Comparison of ENCODE assay signal across 19 cellular contexts in the genomic region with DNA sequence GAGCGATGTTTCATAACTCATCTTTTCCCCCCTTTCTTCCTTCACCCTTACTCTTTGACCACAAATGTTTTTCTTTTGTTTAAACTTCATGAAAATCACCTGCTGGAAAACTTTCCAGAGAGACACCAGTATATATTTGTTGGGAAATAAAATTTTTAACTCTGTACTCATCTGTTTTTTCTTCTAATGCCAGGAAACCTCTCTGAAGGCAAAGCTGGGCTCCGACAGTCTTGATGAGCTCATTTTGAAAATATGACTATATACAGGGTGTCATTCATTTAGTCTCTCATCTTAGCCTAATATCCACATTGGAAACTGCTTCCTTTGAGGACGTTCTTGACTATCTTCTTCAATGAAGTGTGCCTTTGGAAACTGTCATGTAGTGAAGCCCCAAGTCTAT.
DNase-seq lines count a peak whose midpoint lies in the region; ATAC-seq and TF ChIP-seq lines count a peak whose summit lies in the region.
"Had no signal": no experiment of that assay in that cellular context is flagged by ENCODE, and none has a peak within 500 bp of the region (broad histone marks: within the 10 kb centered on the region; RNA-seq: fewer than 3 reads in every experiment).

No MANE protein-coding gene starts in this region.

- H3K79me2 ChIP-seq in GM23248 (ENCODE audit: insufficient read depth) (no peaks in the 10 kb centered on the region), smooth muscle cell (ENCODE audit: low read depth) (no peaks in the 10 kb centered on the region)

- H4K20me1 ChIP-seq in GM23248 (ENCODE audit: insufficient read depth) (no peaks in the 10 kb centered on the region), smooth muscle cell (ENCODE audit: low read depth) (no peaks in the 10 kb centered on the region)
- H4K20me1 ChIP-seq: BLaER1 treated with 17β-estradiol and CSF1 and Interleukin-3, amounts not matched to agents 10 nM and 100 nM had no signal

- no peaks in the 10 kb centered on the region for H3K9me2 ChIP-seq in GM23248 (ENCODE audit: insufficient read depth)

- no peak for TF ChIP-seq CTCF in smooth muscle cell (IDR thresholded peaks at IDR 0.05; ENCODE audit: borderline replicate concordance, insufficient read depth, poor library complexity, severe bottlenecking)
- no peak for TF ChIP-seq CTCF in GM10248 (IDR thresholded peaks at IDR 0.05; ENCODE audit: control extremely low read depth, extremely low read depth, low read depth, missing control alignments)

- ATAC-seq in HG03196 (IDR thresholded peaks at IDR 0.05; ENCODE audit: unreplicated experiment) = no peak
- ATAC-seq: HepG2 had no signal

- no peak overlapping the region for H3K4me2 ChIP-seq in GM23248 (ENCODE audit: unreplicated experiment)
- peak overlapping the region; percentile 33 for H3K4me2 ChIP-seq in smooth muscle cell
- H3K4me2 ChIP-seq: BLaER1 treated with 17β-estradiol and CSF1 and Interleukin-3, amounts not matched to agents 10 nM and 100 nM had no signal

- H3K4me1 ChIP-seq in GM23248 (ENCODE audit: insufficient read depth) = no peaks in the 10 kb centered on the region
- no peaks in the 10 kb centered on the region for H3K4me1 ChIP-seq in adipocyte (ENCODE audit: control insufficient read depth, insufficient read depth, low read length)
- H3K4me1 ChIP-seq in smooth muscle cell (ENCODE audit: low read depth) = peaks cover 11% of the 10 kb centered on the region
- H3K4me1 ChIP-seq: BLaER1 treated with 17β-estradiol and CSF1 and Interleukin-3, amounts not matched to agents 10 nM and 100 nM had no signal

- H3K27ac ChIP-seq in GM23248 (no peak overlapping the region), smooth muscle cell (ENCODE audit: low read depth) (no peak overlapping the region)
- H3K27ac ChIP-seq: BLaER1 treated with 17β-estradiol and CSF1 and Interleukin-3, amounts not matched to agents 10 nM and 100 nM had no signal

- CTCF ChIA-PET in GM10248 (lab: Yijun Ruan, JAX) = no interaction called here

- no peak overlapping the region for H3K4me3 ChIP-seq in GM23248
- no peak overlapping the region for H3K4me3 ChIP-seq in adipocyte (ENCODE audit: low read length)
- no peak overlapping the region for H3K4me3 ChIP-seq in smooth muscle cell
- H3K4me3 ChIP-seq: BLaER1 treated with 17β-estradiol and CSF1 and Interleukin-3, amounts not matched to agents 10 nM and 100 nM; HAP-1 had no signal

- H3F3A ChIP-seq in GM23248 (ENCODE audit: insufficient read depth) (no peaks in the 10 kb centered on the region), smooth muscle cell (ENCODE audit: low read depth) (no peaks in the 10 kb centered on the region)

- H3K36me3 ChIP-seq in GM23248 (ENCODE audit: low read depth) = no peaks in the 10 kb centered on the region
- H3K36me3 ChIP-seq in adipocyte (ENCODE audit: control insufficient read depth, insufficient read depth, low read length, severe bottlenecking) = no peaks in the 10 kb centered on the region
- H3K36me3 ChIP-seq in smooth muscle cell (ENCODE audit: low read depth) = no peaks in the 10 kb centered on the region
- H3K36me3 ChIP-seq: BLaER1 treated with 17β-estradiol and CSF1 and Interleukin-3, amounts not matched to agents 10 nM and 100 nM; HAP-1 had no signal

- no peaks in the 10 kb centered on the region for H3K27me3 ChIP-seq in GM23248 (replicated peaks; ENCODE audit: insufficient read depth)
- H3K27me3 ChIP-seq in adipocyte (replicated peaks; ENCODE audit: control insufficient read depth, insufficient read depth, low read length) = no peaks in the 10 kb centered on the region
- H3K27me3 ChIP-seq in smooth muscle cell (ENCODE audit: low read depth) = no peaks in the 10 kb centered on the region
- H3K27me3 ChIP-seq: BLaER1 treated with 17β-estradiol and CSF1 and Interleukin-3, amounts not matched to agents 10 nM and 100 nM had no signal

- DNase-seq in GM23248 (peak; percentile 0), adipocyte (ENCODE audit: low read depth) (peak; percentile 44), fibroblast of gingiva (ENCODE audit: low read depth) (peak; percentile 1), smooth muscle cell (lab: John Stamatoyannopoulos, UW; ENCODE audit: unreplicated experiment) (no peak), GM10248 (ENCODE audit: extremely low spot score) (no peak), iPS-NIHi7 (ENCODE audit: extremely low spot score) (no peak)
- DNase-seq: 8988T; CD4-positive, CD25-positive, alpha-beta regulatory T cell; CD8-positive, alpha-beta memory T cell; COR-L47; DMS 273 treated with DMSO at 0.1 percent for 48 hours; DMS53; DND-41; EL; KG1 had no signal

- in situ Hi-C loops in GM23248 (cut with MboI) = no loop called here

- H3K9me3 ChIP-seq in GM23248 (ENCODE audit: low read depth) = no peaks in the 10 kb centered on the region
- H3K9me3 ChIP-seq in adipocyte (ENCODE audit: control insufficient read depth, low read length) = no peaks in the 10 kb centered on the region
- no peaks in the 10 kb centered on the region for H3K9me3 ChIP-seq in smooth muscle cell (replicated peaks; ENCODE audit: low read depth)
- H3K9me3 ChIP-seq: BLaER1 treated with 17β-estradiol and CSF1 and Interleukin-3, amounts not matched to agents 10 nM and 100 nM; HAP-1 had no signal

- WGBS in GM23248 (ENCODE audit: low coverage in 1 of 2, low lambda C conversion rate in 2 of 2, missing lambda C conversion rate in 2 of 2), 2 experiments = 37 to 45% methylated on average over 3 of the region's 3 CpGs
- 61% methylated on average over 3 of the region's 3 CpGs for WGBS in smooth muscle cell (ENCODE audit: low lambda C conversion rate)

- POLR2A ChIA-PET in GM10248 (lab: Yijun Ruan, JAX) = no interaction called here

- no peak overlapping the region for H3K9ac ChIP-seq in GM23248
- no peak overlapping the region for H3K9ac ChIP-seq in adipocyte (ENCODE audit: low read length)
- H3K9ac ChIP-seq in smooth muscle cell (ENCODE audit: low read depth) = no peak overlapping the region
- H3K9ac ChIP-seq: BLaER1 treated with 17β-estradiol and CSF1 and Interleukin-3, amounts not matched to agents 10 nM and 100 nM had no signal

- H2AFZ ChIP-seq in GM23248 = no peak overlapping the region
- no peak overlapping the region for H2AFZ ChIP-seq in smooth muscle cell (ENCODE audit: low read depth)

Comparison
In these comparisons a context has a peak if more than half of its experiments do, and no peak if none do; other contexts are left out.
1. DNase-seq: peak in GM23248 (single experiment), adipocyte (single experiment) and fibroblast of gingiva (single experiment); none in smooth muscle cell (single experiment), GM10248 (single experiment) and iPS-NIHi7 (single experiment).